In genomic region chr3:196611761-196612483, GRCh38 we compare ENCODE assay signal across 10 cellular contexts. TPM values are rescaled to one million over a fixed set of nuclear protein-coding genes. Genes with fewer than 3 reads are reported as not detected.
DNase-seq lines count a peak whose midpoint lies in the region; ATAC-seq and TF ChIP-seq lines count a peak whose summit lies in the region.
"Had no signal": no experiment of that assay in that cellular context is flagged by ENCODE, and none has a peak within 500 bp of the region (broad histone marks: within the 10 kb centered on the region; RNA-seq: fewer than 3 reads in every experiment).

No MANE protein-coding gene starts in this region.

- H3K9me3 Mint-ChIP-seq in nephron: no peaks in the 10 kb centered on the region

- H3K9me2 ChIP-seq in OCI-LY7 (ENCODE audit: insufficient read depth, low read length): no peaks in the 10 kb centered on the region

- H3K36me3 Mint-ChIP-seq in nephron (ENCODE audit: low read depth): no peaks in the 10 kb centered on the region

- no peak for ATAC-seq in HG02678 (IDR thresholded peaks at IDR 0.05; ENCODE audit: unreplicated experiment)
- ATAC-seq in HG02852 (IDR thresholded peaks at IDR 0.05; ENCODE audit: unreplicated experiment): no peak

- H3K27ac ChIP-seq in OCI-LY7 (ENCODE audit: low read depth, low read length, poor library complexity, severe bottlenecking): no peak overlapping the region

- H3K27ac Mint-ChIP-seq in nephron: peak overlapping the region in 2 of 3 experiments; percentile 18 to 20

- no peaks in the 10 kb centered on the region for H3K4me1 Mint-ChIP-seq in nephron

- no peak overlapping the region for H3K4me3 Mint-ChIP-seq in nephron

- intact Hi-C loops in OCI-LY7 (cut with micrococcal nuclease; ENCODE audit: unreplicated experiment): no loop called here

- TF ChIP-seq CTCF in OCI-LY7 (conservative IDR thresholded peaks at IDR 0.05; ENCODE audit: low read length): no peak
- no peak for TF ChIP-seq CTCF in nephron (IDR thresholded peaks at IDR 0.05; ENCODE audit: unreplicated experiment in 3 of 3)

- no peak overlapping the region for H3K4me3 ChIP-seq in OCI-LY7 (ENCODE audit: low read depth, low read length, poor library complexity, severe bottlenecking)

- no TSS peak for BruUV-seq in OCI-LY7 (replicated peaks; lab: Mats Ljungman, UMichigan)

- POLR2A ChIA-PET in OCI-LY7 (lab: Charles Lee): interaction anchor here (0.6 kb wide), 1 partner anchor 25 kb away, joined by 8 read pairs; no protein-coding TSS in a partner anchor

- H4K20me1 ChIP-seq in OCI-LY7 (ENCODE audit: insufficient read depth, low read length): no peaks in the 10 kb centered on the region

- DNase-seq in ELR (ENCODE audit: low read depth) (peak; percentile 8), OCI-LY7 (ENCODE audit: low spot score) (no peak), dermis microvascular lymphatic vessel endothelial cell (ENCODE audit: low read depth in 2 of 2) (peak; percentile 63 to 66), T1000 (lab: John Stamatoyannopoulos, UW) (no peak), DMS53 (lab: John Stamatoyannopoulos, UW) (no peak)
- DNase-seq: activated gamma-delta T cell; stimulated activated CD8-positive, alpha-beta memory T cell treated with anti-CD3 and anti-CD28 coated beads, Interleukin-4, amount 100 ng/mL, for 48 hours had no signal

- CTCF ChIA-PET in OCI-LY7 (lab: Charles Lee; ENCODE audit: unreplicated experiment): interaction anchor here (2.2 kb wide), 1 partner anchor 73 kb away, joined by 8 read pairs; no protein-coding TSS in a partner anchor

- H2AFZ ChIP-seq in OCI-LY7 (ENCODE audit: low read length): peak overlapping the region; percentile 36; the same call in 1 of the 2 replicates

- peaks cover 8% of the 10 kb centered on the region for H3K4me1 ChIP-seq in OCI-LY7 (ENCODE audit: insufficient read depth, low read length, poor library complexity, severe bottlenecking)

- H3K36me3 ChIP-seq in OCI-LY7 (ENCODE audit: insufficient read depth, low read length): no peaks in the 10 kb centered on the region

- H3K27me3 Mint-ChIP-seq in nephron (ENCODE audit: low read depth): peaks cover 3% of the 10 kb centered on the region

- H3K79me2 ChIP-seq in OCI-LY7 (ENCODE audit: insufficient read depth, low read depth, low read length): no peaks in the 10 kb centered on the region

- no peak overlapping the region for H3K4me2 ChIP-seq in OCI-LY7 (ENCODE audit: low read length)

- no peaks in the 10 kb centered on the region for H3K9me3 ChIP-seq in OCI-LY7 (ENCODE audit: low read length)

RNA-seq across cellular contexts. Expression of gene NRROS, which starts 27.6 kb away (rescaled TPM):
- 0.51 and 1.1 TPM in 2 replicates for total RNA-seq in OCI-LY7 (2014; rRNA removed; shearing (Covaris generic))
- 3.7 and 3.8 TPM in 2 replicates for total RNA-seq in OCI-LY7 (2022)
- total RNA-seq in dermis microvascular lymphatic vessel endothelial cell: 6.3 and 13.3 TPM in 2 replicates

RNA-seq across cellular contexts. Expression of gene FBXO45, which starts 43.5 kb away (rescaled TPM):
- 10.6 and 12.5 TPM in 2 replicates for total RNA-seq in OCI-LY7 (2014; rRNA removed; shearing (Covaris generic))
- total RNA-seq in OCI-LY7 (2022): 15.5 and 15.6 TPM in 2 replicates
- 12.6 and 14.3 TPM in 2 replicates for total RNA-seq in dermis microvascular lymphatic vessel endothelial cell

RNA-seq across cellular contexts. Expression of gene WDR53, which starts 43.6 kb away (rescaled TPM):
- 10.8 TPM in 2 replicates for total RNA-seq in OCI-LY7 (2014; rRNA removed; shearing (Covaris generic))
- total RNA-seq in OCI-LY7 (2022) (15.6 and 16.5 TPM in 2 replicates), dermis microvascular lymphatic vessel endothelial cell (6.3 and 6.8 TPM in 2 replicates)

Comparison
In these comparisons a context has a peak if more than half of its experiments do, and no peak if none do; other contexts are left out.
1. DNase-seq: peak in ELR (single experiment) and dermis microvascular lymphatic vessel endothelial cell (2 of 2); none in OCI-LY7 (single experiment), T1000 (single experiment) and DMS53 (single experiment).